ENCODE assay signal across 22 cellular contexts in genomic region chr9:88072831-88073365, GRCh38.
"Had no signal": no experiment of that assay in that cellular context is flagged by ENCODE, and none has a peak within 500 bp of the region (broad histone marks: within the 10 kb centered on the region; RNA-seq: fewer than 3 reads in every experiment).

No MANE protein-coding gene starts in this region.

- DNase-seq: activated naive CD4-positive, alpha-beta T cell treated with Interleukin-2 at 50 U/mL for 16 hours; activated naive CD8-positive, alpha-beta T cell treated with anti-CD3 and anti-CD28 coated beads for 36 hours; activated T-cell treated with anti-CD3 and anti-CD28 coated beads, Interleukin-2, amount 50 U/mL, for 48 hours; amniotic stem cell; cerebellar nuclear complex; endodermal cell; heart right ventricle; left colon; lower lobe of right lung; naive thymus-derived CD4-positive, alpha-beta T cell; posterior cingulate gyrus; sigmoid colon; stimulated activated CD4-positive, alpha-beta T cell treated with anti-CD3 and anti-CD28 coated beads, Interleukin-2, amount 100 ng/mL, for 48 hours; stimulated activated CD8-positive, alpha-beta memory T cell treated with anti-CD3 and anti-CD28 coated beads, Interleukin-4, amount 100 ng/mL, for 48 hours; stimulated activated naive CD4-positive, alpha-beta T cell; upper lobe of left lung had no signal

- H3K9me3 Mint-ChIP-seq: activated naive CD8-positive, alpha-beta T cell treated with anti-CD3 and anti-CD28 coated beads for 36 hours; naive thymus-derived CD4-positive, alpha-beta T cell; neural crest cell; T-helper 2 cell treated with Interferon-gamma antibody and Interleukin-4, amounts not matched to agents 5 μg/mL and 100 μg/mL, for 36 hours had no signal

- H3K36me3 ChIP-seq: heart right ventricle, lower lobe of right lung, sigmoid colon, upper lobe of left lung had no signal

- FAIRE-seq: keratinocyte, TTC549 had no signal

- H3K27ac ChIP-seq: coronary artery, epithelial cell of prostate, heart right ventricle, lower lobe of right lung, sigmoid colon, upper lobe of left lung had no signal

- H3K27me3 ChIP-seq: sigmoid colon had no signal

- ATAC-seq: heart right ventricle; left colon; lower lobe of right lung; naive thymus-derived CD4-positive, alpha-beta T cell had no signal

- H3K4me3 ChIP-seq: coronary artery, heart right ventricle, lower lobe of right lung, sigmoid colon, upper lobe of left lung had no signal

- H3K4me3 Mint-ChIP-seq: activated naive CD8-positive, alpha-beta T cell treated with anti-CD3 and anti-CD28 coated beads for 36 hours; endodermal cell; naive thymus-derived CD4-positive, alpha-beta T cell; neural crest cell; T-helper 2 cell treated with Interferon-gamma antibody and Interleukin-4, amounts not matched to agents 5 μg/mL and 100 μg/mL, for 36 hours had no signal

- H3K27ac Mint-ChIP-seq: activated naive CD8-positive, alpha-beta T cell treated with anti-CD3 and anti-CD28 coated beads for 36 hours; endodermal cell; naive thymus-derived CD4-positive, alpha-beta T cell; T-helper 2 cell treated with Interferon-gamma antibody and Interleukin-4, amounts not matched to agents 5 μg/mL and 100 μg/mL, for 36 hours had no signal

- H3K9me3 ChIP-seq: heart right ventricle, lower lobe of right lung, sigmoid colon, upper lobe of left lung had no signal

- H3K36me3 Mint-ChIP-seq: activated naive CD8-positive, alpha-beta T cell treated with anti-CD3 and anti-CD28 coated beads for 36 hours; naive thymus-derived CD4-positive, alpha-beta T cell had no signal
